ENCODE assay signal across 23 cellular contexts in the genomic region with DNA sequence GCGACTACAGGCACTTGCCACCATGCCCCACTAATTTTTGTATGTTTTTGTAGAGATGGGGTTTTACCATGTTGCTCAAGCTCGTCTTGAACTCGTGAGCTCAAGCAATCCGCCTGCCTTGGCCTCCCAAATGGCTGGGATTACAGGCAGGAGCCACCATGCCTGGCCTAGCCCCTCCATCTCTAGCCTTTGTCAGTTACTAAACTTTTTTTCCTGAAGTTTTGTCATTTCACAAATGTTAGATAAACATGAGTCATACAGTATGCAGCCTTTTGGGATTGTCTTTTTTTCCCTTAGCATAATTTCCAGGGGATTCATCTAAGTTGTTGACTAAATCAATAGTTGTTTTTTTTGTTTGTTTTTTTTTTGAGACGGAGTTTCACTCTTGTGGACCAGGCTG. TPM values are rescaled to one million over a fixed set of nuclear protein-coding genes. Genes with fewer than 3 reads are reported as not detected.
DNase-seq lines count a peak whose midpoint lies in the region; ATAC-seq and TF ChIP-seq lines count a peak whose summit lies in the region.
"Had no signal": no experiment of that assay in that cellular context is flagged by ENCODE, and none has a peak within 500 bp of the region (broad histone marks: within the 10 kb centered on the region; RNA-seq: fewer than 3 reads in every experiment).

No MANE protein-coding gene starts in this region.

- H3K27me3 ChIP-seq in SK-N-SH (ENCODE audit: insufficient read depth) (no peaks in the 10 kb centered on the region), PC-9 (ENCODE audit: insufficient read depth, low read depth) (no peaks in the 10 kb centered on the region)
- H3K27me3 ChIP-seq: cardiac muscle cell, tibial artery had no signal

- POLR2A ChIA-PET in SK-N-SH (lab: Yijun Ruan, JAX), result no interaction called here
- POLR2A ChIA-PET in PC-9 (lab: Charles Lee; ENCODE audit: unreplicated experiment), result no interaction called here

- 93% methylated on average over 5 of the region's 5 CpGs for WGBS in SK-N-SH (ENCODE audit: low lambda C conversion rate)

- no peak for TF ChIP-seq CTCF in SK-N-SH (IDR thresholded peaks at IDR 0.05)
- TF ChIP-seq CTCF in fibroblast of mammary gland (conservative IDR thresholded peaks at IDR 0.05; ENCODE audit: control insufficient read depth, insufficient read depth, low read depth, low read length), result no peak
- TF ChIP-seq CTCF in PC-9 (conservative IDR thresholded peaks at IDR 0.05), result no peak

- CTCF ChIA-PET in SK-N-SH (lab: Yijun Ruan, JAX), result no interaction called here
- CTCF ChIA-PET in PC-9 (lab: Charles Lee), result no interaction called here

- peaks cover 91% of the 10 kb centered on the region for H3K79me2 ChIP-seq in SK-N-SH (ENCODE audit: insufficient read depth)
- H3K79me2 ChIP-seq in PC-9 (ENCODE audit: low read depth), result no peaks in the 10 kb centered on the region

- no peaks in the 10 kb centered on the region for H3K9me3 Mint-ChIP-seq in stimulated activated naive B cell treated with anti-CD40 and anti-IgM and Interleukin-4, amounts not matched to agents 10 μg/mL and 1 μg/mL and 100 μg/mL, for 72 hours
- H3K9me3 Mint-ChIP-seq: nephron; stimulated activated memory B cell treated with anti-CD40 and anti-IgM and Interleukin-4, amounts not matched to agents 10 μg/mL and 1 μg/mL and 100 μg/mL, for 72 hours had no signal

- no peak overlapping the region for H2AFZ ChIP-seq in SK-N-SH (ENCODE audit: low read depth)
- H2AFZ ChIP-seq in PC-9, result no peak overlapping the region

- DNase-seq in SK-N-SH (no peak), T-helper 17 cell (no peak), fibroblast of mammary gland (ENCODE audit: low read depth) (peak; percentile 61), epidermal melanocyte (ENCODE audit: insufficient read length, low spot score) (no peak), PC-9 (no peak), NCI-H1048 (lab: John Stamatoyannopoulos, UW) (no peak)
- no peak for DNase-seq in stimulated activated naive B cell treated with anti-CD40 and anti-IgM and Interleukin-4, amounts not matched to agents 10 μg/mL and 1 μg/mL and 100 μg/mL, for 72 hours
- DNase-seq: activated CD4-positive, alpha-beta T cell treated with anti-CD3 and anti-CD28 coated beads, Interleukin-2, amount 50 U/mL, for 48 hours; activated T-cell treated with anti-CD3 and anti-CD28 coated beads, Interleukin-2, amount 50 U/mL, for 48 hours; DMS53; hippocampal formation; NCI-H2081; psoas muscle; tibial artery had no signal

- H3K27me3 Mint-ChIP-seq in T-helper 17 cell, result no peaks in the 10 kb centered on the region
- H3K27me3 Mint-ChIP-seq in stimulated activated naive B cell treated with anti-CD40 and anti-IgM and Interleukin-4, amounts not matched to agents 10 μg/mL and 1 μg/mL and 100 μg/mL, for 72 hours, result no peaks in the 10 kb centered on the region
- H3K27me3 Mint-ChIP-seq: activated naive CD8-positive, alpha-beta T cell; stimulated activated memory B cell treated with anti-CD40 and anti-IgM and Interleukin-4, amounts not matched to agents 10 μg/mL and 1 μg/mL and 100 μg/mL, for 72 hours had no signal

- TF ChIP-seq RAD21 in SK-N-SH (IDR thresholded peaks at IDR 0.05; ENCODE audit: low read length), result no peak

- H3K9me3 ChIP-seq in SK-N-SH (no peaks in the 10 kb centered on the region), T-helper 17 cell (ENCODE audit: control insufficient read depth, low read length, poor library complexity, severe bottlenecking) (no peaks in the 10 kb centered on the region), PC-9 (ENCODE audit: insufficient read depth, low read depth) (no peaks in the 10 kb centered on the region)
- H3K9me3 ChIP-seq: psoas muscle, tibial artery had no signal

- no peaks in the 10 kb centered on the region for H3K36me3 Mint-ChIP-seq in T-helper 17 cell (ENCODE audit: low read depth)
- H3K36me3 Mint-ChIP-seq in stimulated activated naive B cell treated with anti-CD40 and anti-IgM and Interleukin-4, amounts not matched to agents 10 μg/mL and 1 μg/mL and 100 μg/mL, for 72 hours, result peaks cover 28 to 45% of the 10 kb centered on the region in 2 donors

- H3F3A ChIP-seq in SK-N-SH (replicated peaks; ENCODE audit: insufficient read depth) (no peaks in the 10 kb centered on the region), PC-9 (ENCODE audit: insufficient read depth, low read depth) (peaks cover 4% of the 10 kb centered on the region; the same call in 1 of the 2 replicates)

- peak overlapping the region; percentile 1 for H3K27ac Mint-ChIP-seq in T-helper 17 cell
- H3K27ac Mint-ChIP-seq in stimulated activated naive B cell treated with anti-CD40 and anti-IgM and Interleukin-4, amounts not matched to agents 10 μg/mL and 1 μg/mL and 100 μg/mL, for 72 hours, result peak overlapping the region; percentile 42
- H3K27ac Mint-ChIP-seq: activated naive CD8-positive, alpha-beta T cell; nephron; stimulated activated memory B cell treated with anti-CD40 and anti-IgM and Interleukin-4, amounts not matched to agents 10 μg/mL and 1 μg/mL and 100 μg/mL, for 72 hours had no signal

- ATAC-seq in SK-N-SH treated with all-trans-retinoic acid at 6 μM for 48 hours, result no peak
- ATAC-seq in T-helper 17 cell, result no peak
- no peak for ATAC-seq in stimulated activated naive B cell treated with anti-CD40 and anti-IgM and Interleukin-4, amounts not matched to agents 10 μg/mL and 1 μg/mL and 100 μg/mL, for 72 hours (replicated peaks)
- ATAC-seq: HCT116; Panc1; psoas muscle; stimulated activated memory B cell treated with anti-CD40 and anti-IgM and Interleukin-4, amounts not matched to agents 10 μg/mL and 1 μg/mL and 100 μg/mL, for 72 hours had no signal

- H3K4me2 ChIP-seq in SK-N-SH (no peak overlapping the region), PC-9 (no peak overlapping the region)

- H3K4me3 ChIP-seq in SK-N-SH (ENCODE audit: low read depth in 2 of 2, low read length in 1 of 2) (no peak overlapping the region), fibroblast of mammary gland (ENCODE audit: control insufficient read depth, low read depth, low read length) (no peak overlapping the region), PC-9 (no peak overlapping the region)
- H3K4me3 ChIP-seq: cardiac muscle cell, psoas muscle, tibial artery had no signal

- intact Hi-C loops in PC-9 (cut with micrococcal nuclease; ENCODE audit: unreplicated experiment), result no loop called here

- no peaks in the 10 kb centered on the region for H4K20me1 ChIP-seq in SK-N-SH (ENCODE audit: insufficient read depth)
- H4K20me1 ChIP-seq in PC-9 (ENCODE audit: insufficient read depth), result peaks cover 5% of the 10 kb centered on the region; the same call in 1 of the 2 replicates

- TF ChIP-seq EP300 in SK-N-SH (IDR thresholded peaks at IDR 0.05; ENCODE audit: borderline replicate concordance in 1 of 2, low read depth in 1 of 2, low read length in 1 of 2), result no peak

- no peak overlapping the region for H3K9ac ChIP-seq in SK-N-SH

- H3K9me2 ChIP-seq in SK-N-SH (no peaks in the 10 kb centered on the region), PC-9 (ENCODE audit: insufficient read depth) (no peaks in the 10 kb centered on the region)

- BruUV-seq in PC-9 (replicated peaks; lab: Mats Ljungman, UMichigan), result no TSS peak

- 0 out of 4 replicates have a peak overlapping the region, but pooled peaks of 1 of the 2 experiments have one; percentile 34 for H3K27ac ChIP-seq in SK-N-SH (ENCODE audit: low read depth in 2 of 2, low read length in 1 of 2)
- H3K27ac ChIP-seq in PC-9, result no peak overlapping the region
- H3K27ac ChIP-seq: 22Rv1, cardiac muscle cell, psoas muscle, tibial artery had no signal

- peaks cover 11 to 27% of the 10 kb centered on the region in 2 experiments for H3K36me3 ChIP-seq in SK-N-SH (replicated peaks in 1 of 2; ENCODE audit: control insufficient read depth in 1 of 2, insufficient read depth in 2 of 2, low read length in 1 of 2)
- H3K36me3 ChIP-seq in PC-9 (ENCODE audit: low read depth), result peaks cover 24% of the 10 kb centered on the region; the same call in 1 of the 2 replicates

- H3K4me1 ChIP-seq in SK-N-SH (ENCODE audit: control insufficient read depth in 1 of 2, insufficient read depth in 2 of 2, low read depth in 1 of 2, low read length in 1 of 2), result no peaks in the 10 kb centered on the region
- H3K4me1 ChIP-seq in PC-9 (replicated peaks; ENCODE audit: insufficient read depth), result no peaks in the 10 kb centered on the region

- H3K4me1 Mint-ChIP-seq in T-helper 17 cell, result peaks cover 9% of the 10 kb centered on the region
- peaks cover 11 to 15% of the 10 kb centered on the region in 2 donors for H3K4me1 Mint-ChIP-seq in stimulated activated naive B cell treated with anti-CD40 and anti-IgM and Interleukin-4, amounts not matched to agents 10 μg/mL and 1 μg/mL and 100 μg/mL, for 72 hours

- no peak overlapping the region for H3K4me3 Mint-ChIP-seq in T-helper 17 cell
- H3K4me3 Mint-ChIP-seq in stimulated activated naive B cell treated with anti-CD40 and anti-IgM and Interleukin-4, amounts not matched to agents 10 μg/mL and 1 μg/mL and 100 μg/mL, for 72 hours, result no peak overlapping the region
- H3K4me3 Mint-ChIP-seq: activated naive CD8-positive, alpha-beta T cell; CD14-positive monocyte; nephron; stimulated activated memory B cell treated with anti-CD40 and anti-IgM and Interleukin-4, amounts not matched to agents 10 μg/mL and 1 μg/mL and 100 μg/mL, for 72 hours had no signal

TF ChIP-seq in SK-N-SH, 30 proteins besides CTCF, POLR2A, EP300 and RAD21 (continues in another document):
- no peak for TF ChIP-seq SIN3A (IDR thresholded peaks at IDR 0.05; ENCODE audit: borderline replicate concordance, low read depth, low read length)

TF ChIP-seq in SK-N-SH treated with all-trans-retinoic acid at 6 μM for 48 hours, 23 proteins besides CTCF, POLR2A, EP300 and RAD21:
- TF ChIP-seq ESRRG (CRISPR knock-in tag; IDR thresholded peaks at IDR 0.05) (no peak), RARB (CRISPR knock-in tag; IDR thresholded peaks at IDR 0.05) (no peak), GLIS3 (CRISPR knock-in tag; IDR thresholded peaks at IDR 0.05) (no peak), TCF4 (CRISPR knock-in tag; IDR thresholded peaks at IDR 0.05; ENCODE audit: borderline replicate concordance) (no peak), ZNF565 (CRISPR knock-in tag; conservative IDR thresholded peaks at IDR 0.05; ENCODE audit: low read depth) (no peak), ZFP30 (CRISPR knock-in tag; IDR thresholded peaks at IDR 0.05) (no peak), TOX (CRISPR knock-in tag; IDR thresholded peaks at IDR 0.05; ENCODE audit: borderline replicate concordance) (no peak), OSR1 (CRISPR knock-in tag; IDR thresholded peaks at IDR 0.05) (no peak), ARNTL (CRISPR knock-in tag; IDR thresholded peaks at IDR 0.05; ENCODE audit: borderline replicate concordance, low read depth) (no peak), BACH2 (CRISPR knock-in tag; IDR thresholded peaks at IDR 0.05; ENCODE audit: borderline replicate concordance) (no peak)

RNA-seq across cellular contexts. Expression of a gene that starts 13.7 kb away (rescaled TPM):
- polyA plus RNA-seq in SK-N-SH (2012; rRNA removed), result 6.7 and 9.0 TPM in 2 replicates
- 6.6 and 7.0 TPM in 2 replicates for polyA plus RNA-seq in SK-N-SH (2012; cell fraction: cytosol; rRNA removed)
- 9.5 and 14.4 TPM in 2 replicates for polyA plus RNA-seq in SK-N-SH (2012; cell fraction: nucleus; rRNA removed)
- total RNA-seq in T-helper 17 cell (100 to 1,000 TPM; 103 TPM), PC-9 (2021) (60.9 and 62.2 TPM in 2 replicates)
